Comparison of ENCODE assay signal across 20 cellular contexts in the genomic region with DNA sequence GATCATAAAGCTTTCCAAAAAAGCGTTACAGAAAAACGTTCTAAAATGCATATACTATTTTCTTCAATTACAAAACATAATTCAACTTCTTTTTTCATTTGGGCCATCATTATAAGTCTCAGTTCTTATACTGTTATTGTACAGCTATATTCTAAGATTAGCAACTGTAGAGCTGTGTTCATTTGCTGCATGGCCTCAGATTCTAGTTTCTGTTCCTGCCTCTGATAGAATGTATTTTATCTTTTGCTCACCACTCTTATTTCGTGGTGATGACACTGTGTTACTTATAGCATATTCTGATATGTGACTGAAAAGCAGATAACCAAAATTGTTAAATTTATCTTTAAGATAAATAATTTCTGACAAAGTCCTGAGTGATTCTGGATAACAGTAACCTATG.
A peak's percentile ranks its signal among the peaks of the same experiment; 100 is the strongest.
DNase-seq lines count a peak whose midpoint lies in the region; ATAC-seq, FAIRE-seq and TF ChIP-seq lines count a peak whose summit lies in the region.
"Had no signal": no experiment of that assay in that cellular context is flagged by ENCODE, and none has a peak within 500 bp of the region (broad histone marks: within the 10 kb centered on the region; RNA-seq: fewer than 3 reads in every experiment).

No MANE protein-coding gene starts in this region.

- peaks cover 15% of the 10 kb centered on the region for H3K36me3 Mint-ChIP-seq in central memory CD8-positive, alpha-beta T cell (ENCODE audit: insufficient read depth)

- no peaks in the 10 kb centered on the region for H3K27me3 Mint-ChIP-seq in central memory CD8-positive, alpha-beta T cell
- H3K27me3 Mint-ChIP-seq: CD4-positive, alpha-beta memory T cell had no signal

- peak overlapping the region; percentile 16 for H3K27ac Mint-ChIP-seq in central memory CD8-positive, alpha-beta T cell (ENCODE audit: low read depth)
- H3K27ac Mint-ChIP-seq: CD4-positive, alpha-beta memory T cell; T-helper 1 cell treated with Interleukin-12 subunit alpha and Interleukin-12 subunit beta and Interleukin-4 antibody, amounts not matched to agents 30 μg/mL and 1 μg/mL, for 36 hours had no signal

- ATAC-seq in GM21526 (IDR thresholded peaks at IDR 0.05; ENCODE audit: low FRiP score, unreplicated experiment): peak; percentile 47
- ATAC-seq in HG03520 (IDR thresholded peaks at IDR 0.05; ENCODE audit: unreplicated experiment): peak; percentile 46
- ATAC-seq in central memory CD8-positive, alpha-beta T cell (replicated peaks; ENCODE audit: extremely low read depth, poor library complexity, severe bottlenecking): no peak
- ATAC-seq: K562, Panc1 had no signal

- DNase-seq in GM12891 (ENCODE audit: insufficient read length, low spot score) (no peak), COLO829 (ENCODE audit: low spot score) (no peak), hippocampal formation (lab: John Stamatoyannopoulos, UW) (no peak)
- DNase-seq in central memory CD8-positive, alpha-beta T cell (ENCODE audit: low spot score in 2 of 2): no peak
- DNase-seq in activated CD4-positive, alpha-beta T cell treated with anti-CD3 and anti-CD28 coated beads, Interleukin-2, amount 50 U/mL, for 48 hours: no peak
- DNase-seq: Calu3; CD4-positive, alpha-beta memory T cell; EL; H9; NCI-H1105; NCI-H1694 treated with DMSO at 0.1 percent for 48 hours; NCI-H2107; NCI-H510A treated with DMSO at 0.1 percent for 48 hours; NCI-H82 had no signal

- no peaks in the 10 kb centered on the region for H3K9me3 Mint-ChIP-seq in central memory CD8-positive, alpha-beta T cell
- H3K9me3 Mint-ChIP-seq: CD4-positive, alpha-beta memory T cell; H9; T-helper 1 cell treated with Interleukin-12 subunit alpha and Interleukin-12 subunit beta and Interleukin-4 antibody, amounts not matched to agents 30 μg/mL and 1 μg/mL, for 36 hours had no signal

- TF ChIP-seq POLR2A in GM12891 (IDR thresholded peaks at IDR 0.05; ENCODE audit: low read depth, low read length): no peak

- peak; percentile 5 for FAIRE-seq in GM12891 (lab: Jason Lieb, UNC)
- FAIRE-seq: A204.1, K562 had no signal

- no peaks in the 10 kb centered on the region for H3K4me1 Mint-ChIP-seq in central memory CD8-positive, alpha-beta T cell

- no peak overlapping the region for H3K4me3 Mint-ChIP-seq in central memory CD8-positive, alpha-beta T cell
- H3K4me3 Mint-ChIP-seq: CD4-positive, alpha-beta memory T cell; H9; T-helper 1 cell treated with Interleukin-12 subunit alpha and Interleukin-12 subunit beta and Interleukin-4 antibody, amounts not matched to agents 30 μg/mL and 1 μg/mL, for 36 hours had no signal

TF ChIP-seq in GM12891, 5 proteins besides CTCF, POLR2A, EP300 and RAD21:
- TF ChIP-seq SPI1 (IDR thresholded peaks at IDR 0.05; ENCODE audit: low read depth, low read length) (peak; percentile 70), PAX5 (IDR thresholded peaks at IDR 0.05; ENCODE audit: insufficient read depth, low read length, severe bottlenecking) (no peak), TAF1 (IDR thresholded peaks at IDR 0.05; ENCODE audit: low read depth, low read length) (no peak), POU2F2 (IDR thresholded peaks at IDR 0.05; ENCODE audit: low read depth, low read length) (no peak)
